Comparison of ENCODE assay signal across 29 cellular contexts in the genomic region with DNA sequence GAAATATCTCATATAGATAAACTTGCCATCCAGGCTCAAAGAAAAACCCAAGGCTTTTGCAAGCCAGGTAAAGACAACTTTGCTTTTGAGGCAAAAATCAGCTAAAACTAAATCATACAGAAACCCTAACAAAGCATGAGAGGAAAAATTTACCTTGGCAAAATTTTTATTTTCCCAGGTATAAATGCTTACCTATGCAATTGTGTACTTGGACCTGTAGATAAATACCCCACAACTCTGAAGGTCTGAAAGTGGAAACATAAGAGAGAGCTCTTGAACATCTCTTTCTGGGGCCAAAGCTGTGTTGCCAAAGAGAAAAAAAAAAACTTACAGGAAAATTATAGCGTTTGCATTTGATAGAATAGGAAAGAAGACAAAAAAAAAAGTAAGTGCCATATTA.
"Had no signal": no experiment of that assay in that cellular context is flagged by ENCODE, and none has a peak within 500 bp of the region (broad histone marks: within the 10 kb centered on the region; RNA-seq: fewer than 3 reads in every experiment).

No MANE protein-coding gene starts in this region.

- H3K36me3 Mint-ChIP-seq: stimulated activated effector memory CD8-positive, alpha-beta T cell treated with anti-CD3 and anti-CD28 coated beads, Interleukin-12 subunit alpha, Interleukin-12 subunit beta, amount 100 ng/mL, for 72 hours; stimulated activated memory B cell treated with anti-CD40 and anti-IgM and Interleukin-4, amounts not matched to agents 10 μg/mL and 1 μg/mL and 100 μg/mL, for 72 hours; type B pancreatic cell had no signal

- H3K4me1 ChIP-seq: stomach, suprapubic skin, testis, thyroid gland, tibial artery, tibial nerve, transverse colon, upper lobe of left lung, upper lobe of right lung, vagina had no signal

- H3K27me3 Mint-ChIP-seq: type B pancreatic cell had no signal

- DNase-seq: stimulated activated CD4-positive, alpha-beta T cell treated with anti-CD3 and anti-CD28 coated beads, Interleukin-2, amount 100 ng/mL, for 48 hours; stimulated activated CD4-positive, alpha-beta T cell treated with anti-CD3 and anti-CD28 coated beads, Interleukin-4, amount 100 ng/mL, for 1 hour; stimulated activated CD4-positive, alpha-beta T cell treated with anti-CD3 and anti-CD28 coated beads, Interleukin-4, amount 100 ng/mL, for 24 hours; stimulated activated CD4-positive, alpha-beta T cell treated with anti-CD3 and anti-CD28 coated beads, Interleukin-4, amount 100 ng/mL, for 4 hours; stimulated activated CD8-positive, alpha-beta memory T cell treated with anti-CD3 and anti-CD28 coated beads, Interleukin-4, amount 100 ng/mL, for 48 hours; stimulated activated naive B cell treated with anti-CD40 and anti-IgM and Interleukin-4, amounts not matched to agents 10 μg/mL and 1 μg/mL and 100 μg/mL, for 72 hours; stimulated activated naive CD4-positive, alpha-beta T cell; stimulated activated naive CD4-positive, alpha-beta T cell treated with Interleukin-2 at 50 U/mL for 16 hours; stimulated activated naive CD8-positive, alpha-beta T cell treated with anti-CD3 and anti-CD28 coated beads, Interleukin-15, amount 100 ng/mL, for 72 hours; stimulated activated naive CD8-positive, alpha-beta T cell treated with anti-CD3 and anti-CD28 coated beads, Interleukin-15, Interleukin-2, amounts not matched to agents 100 U/mL and 50 U/mL, for 24 hours; stomach; substantia nigra; testis; thyroid gland; tibial artery; transverse colon; trophoblast cell; upper lobe of left lung; upper lobe of right lung; uterus had no signal

- H3K9me3 ChIP-seq: stomach, suprapubic skin, testis, thyroid gland, transverse colon, upper lobe of left lung, upper lobe of right lung, uterus, vagina had no signal

- H3K27ac Mint-ChIP-seq: stimulated activated effector memory CD8-positive, alpha-beta T cell treated with anti-CD3 and anti-CD28 coated beads, Interleukin-12 subunit alpha, Interleukin-12 subunit beta, amount 100 ng/mL, for 72 hours; stimulated activated memory B cell treated with anti-CD40 and anti-IgM and Interleukin-4, amounts not matched to agents 10 μg/mL and 1 μg/mL and 100 μg/mL, for 72 hours; stimulated activated naive B cell treated with anti-CD40 and anti-IgM and Interleukin-4, amounts not matched to agents 10 μg/mL and 1 μg/mL and 100 μg/mL, for 72 hours; stimulated activated naive CD8-positive, alpha-beta T cell treated with anti-CD3 and anti-CD28 coated beads, Interleukin-15, amount 100 ng/mL, for 72 hours; stimulated activated naive CD8-positive, alpha-beta T cell treated with anti-CD3 and anti-CD28 coated beads, Interleukin-15, Interleukin-2, amounts not matched to agents 100 ng/mL and 50 ng/mL, for 24 hours; type B pancreatic cell had no signal

- ATAC-seq: stimulated activated effector memory CD8-positive, alpha-beta T cell treated with anti-CD3 and anti-CD28 coated beads, Interleukin-12 subunit alpha, Interleukin-12 subunit beta, amount 100 ng/mL, for 72 hours; stimulated activated memory B cell treated with anti-CD40 and anti-IgM and Interleukin-4, amounts not matched to agents 10 μg/mL and 1 μg/mL and 100 μg/mL, for 72 hours; stimulated activated naive B cell treated with anti-CD40 and anti-IgM and Interleukin-4, amounts not matched to agents 10 μg/mL and 1 μg/mL and 100 μg/mL, for 72 hours; stimulated activated naive CD8-positive, alpha-beta T cell treated with anti-CD3 and anti-CD28 coated beads, Interleukin-15, amount 100 ng/mL, for 72 hours; stimulated activated naive CD8-positive, alpha-beta T cell treated with anti-CD3 and anti-CD28 coated beads, Interleukin-15, Interleukin-2, amounts not matched to agents 100 U/mL and 50 U/mL, for 24 hours; upper lobe of right lung had no signal

- H3K36me3 ChIP-seq: stomach, suprapubic skin, thoracic aorta, thyroid gland, tibial artery, tibial nerve, transverse colon, upper lobe of left lung, upper lobe of right lung, uterus, vagina had no signal

- H3K27me3 ChIP-seq: stomach, suprapubic skin, testis, thyroid gland, tibial artery, tibial nerve, transverse colon, upper lobe of left lung, upper lobe of right lung, uterus, vagina had no signal

- H3K4me3 ChIP-seq: stomach, suprapubic skin, testis, thoracic aorta, thyroid gland, tibial artery, tibial nerve, transverse colon, upper lobe of left lung, upper lobe of right lung, uterus, vagina had no signal

- H3K27ac ChIP-seq: stomach, suprapubic skin, testis, thoracic aorta, thyroid gland, tibial artery, tibial nerve, transverse colon, upper lobe of left lung, upper lobe of right lung, uterus, vagina had no signal

- H3K4me3 Mint-ChIP-seq: stimulated activated effector memory CD8-positive, alpha-beta T cell treated with anti-CD3 and anti-CD28 coated beads, Interleukin-12 subunit alpha, Interleukin-12 subunit beta, amount 100 ng/mL, for 72 hours; stimulated activated memory B cell treated with anti-CD40 and anti-IgM and Interleukin-4, amounts not matched to agents 10 μg/mL and 1 μg/mL and 100 μg/mL, for 72 hours; stimulated activated naive B cell treated with anti-CD40 and anti-IgM and Interleukin-4, amounts not matched to agents 10 μg/mL and 1 μg/mL and 100 μg/mL, for 72 hours; stimulated activated naive CD8-positive, alpha-beta T cell treated with anti-CD3 and anti-CD28 coated beads, Interleukin-15, amount 100 ng/mL, for 72 hours; stimulated activated naive CD8-positive, alpha-beta T cell treated with anti-CD3 and anti-CD28 coated beads, Interleukin-15, Interleukin-2, amounts not matched to agents 100 ng/mL and 50 ng/mL, for 24 hours; type B pancreatic cell had no signal

- FAIRE-seq: urothelium cell line had no signal

- H3K9me3 Mint-ChIP-seq: stimulated activated naive CD8-positive, alpha-beta T cell treated with anti-CD3 and anti-CD28 coated beads, Interleukin-15, amount 100 ng/mL, for 72 hours; type B pancreatic cell had no signal

- H3K4me1 Mint-ChIP-seq: stimulated activated effector memory CD8-positive, alpha-beta T cell treated with anti-CD3 and anti-CD28 coated beads, Interleukin-12 subunit alpha, Interleukin-12 subunit beta, amount 100 ng/mL, for 72 hours; stimulated activated memory B cell treated with anti-CD40 and anti-IgM and Interleukin-4, amounts not matched to agents 10 μg/mL and 1 μg/mL and 100 μg/mL, for 72 hours; stimulated activated naive B cell treated with anti-CD40 and anti-IgM and Interleukin-4, amounts not matched to agents 10 μg/mL and 1 μg/mL and 100 μg/mL, for 72 hours; stimulated activated naive CD8-positive, alpha-beta T cell treated with anti-CD3 and anti-CD28 coated beads, Interleukin-15, amount 100 ng/mL, for 72 hours had no signal
